In the genomic region with DNA sequence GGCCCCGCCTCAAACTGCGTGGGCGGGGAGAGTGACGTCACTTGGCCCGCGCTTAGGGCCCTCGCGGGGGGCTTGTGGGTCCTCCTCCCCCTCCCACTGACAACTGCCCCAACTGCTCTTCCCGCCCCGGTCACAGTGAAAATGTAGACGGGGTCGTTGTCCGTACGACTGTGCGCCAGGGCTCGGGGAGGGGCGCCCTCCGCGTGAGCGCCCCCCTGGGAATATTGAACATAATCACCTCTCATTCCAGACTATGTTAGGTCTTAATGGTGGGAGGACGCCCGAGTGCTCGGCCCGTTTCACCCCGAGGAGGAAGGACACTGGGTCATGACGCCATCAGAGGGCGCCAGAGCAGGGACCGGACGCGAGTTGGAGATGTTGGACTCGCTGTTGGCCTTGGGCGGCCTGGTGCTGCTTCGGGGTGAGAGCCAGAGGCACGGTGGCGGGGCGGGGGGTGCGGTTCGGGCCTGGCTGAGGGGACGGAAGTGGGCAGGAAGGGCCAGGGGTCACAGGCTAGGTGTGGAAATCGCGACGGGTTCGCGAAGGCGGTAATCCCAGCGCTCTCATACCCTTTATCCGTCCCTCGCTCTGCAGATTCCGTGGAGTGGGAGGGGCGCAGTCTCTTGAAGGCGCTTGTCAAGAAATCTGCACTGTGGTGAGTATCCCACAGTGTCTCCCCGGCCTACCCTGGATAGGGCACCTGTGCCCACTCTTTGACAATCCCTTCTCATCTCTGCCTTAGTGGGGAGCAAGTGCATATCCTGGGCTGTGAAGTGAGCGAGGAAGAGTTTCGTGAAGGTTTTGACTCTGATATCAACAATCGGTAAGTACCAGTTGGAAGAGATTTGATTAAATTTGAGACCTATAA, we compare ENCODE assay signal across 1 cellular context.
TF ChIP-seq lines count a peak whose summit lies in the region.

A gene with protein sequence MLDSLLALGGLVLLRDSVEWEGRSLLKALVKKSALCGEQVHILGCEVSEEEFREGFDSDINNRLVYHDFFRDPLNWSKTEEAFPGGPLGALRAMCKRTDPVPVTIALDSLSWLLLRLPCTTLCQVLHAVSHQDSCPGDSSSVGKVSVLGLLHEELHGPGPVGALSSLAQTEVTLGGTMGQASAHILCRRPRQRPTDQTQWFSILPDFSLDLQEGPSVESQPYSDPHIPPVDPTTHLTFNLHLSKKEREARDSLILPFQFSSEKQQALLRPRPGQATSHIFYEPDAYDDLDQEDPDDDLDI (plus strand): TSS at position 40 of the 868 bp plus-strand sequence. CDS start 336 bp downstream, at position 376.

TF ChIP-seq in A549, 52 proteins besides CTCF, POLR2A, EP300 and RAD21 (continued from another document):
- TF ChIP-seq, protein P1, sequence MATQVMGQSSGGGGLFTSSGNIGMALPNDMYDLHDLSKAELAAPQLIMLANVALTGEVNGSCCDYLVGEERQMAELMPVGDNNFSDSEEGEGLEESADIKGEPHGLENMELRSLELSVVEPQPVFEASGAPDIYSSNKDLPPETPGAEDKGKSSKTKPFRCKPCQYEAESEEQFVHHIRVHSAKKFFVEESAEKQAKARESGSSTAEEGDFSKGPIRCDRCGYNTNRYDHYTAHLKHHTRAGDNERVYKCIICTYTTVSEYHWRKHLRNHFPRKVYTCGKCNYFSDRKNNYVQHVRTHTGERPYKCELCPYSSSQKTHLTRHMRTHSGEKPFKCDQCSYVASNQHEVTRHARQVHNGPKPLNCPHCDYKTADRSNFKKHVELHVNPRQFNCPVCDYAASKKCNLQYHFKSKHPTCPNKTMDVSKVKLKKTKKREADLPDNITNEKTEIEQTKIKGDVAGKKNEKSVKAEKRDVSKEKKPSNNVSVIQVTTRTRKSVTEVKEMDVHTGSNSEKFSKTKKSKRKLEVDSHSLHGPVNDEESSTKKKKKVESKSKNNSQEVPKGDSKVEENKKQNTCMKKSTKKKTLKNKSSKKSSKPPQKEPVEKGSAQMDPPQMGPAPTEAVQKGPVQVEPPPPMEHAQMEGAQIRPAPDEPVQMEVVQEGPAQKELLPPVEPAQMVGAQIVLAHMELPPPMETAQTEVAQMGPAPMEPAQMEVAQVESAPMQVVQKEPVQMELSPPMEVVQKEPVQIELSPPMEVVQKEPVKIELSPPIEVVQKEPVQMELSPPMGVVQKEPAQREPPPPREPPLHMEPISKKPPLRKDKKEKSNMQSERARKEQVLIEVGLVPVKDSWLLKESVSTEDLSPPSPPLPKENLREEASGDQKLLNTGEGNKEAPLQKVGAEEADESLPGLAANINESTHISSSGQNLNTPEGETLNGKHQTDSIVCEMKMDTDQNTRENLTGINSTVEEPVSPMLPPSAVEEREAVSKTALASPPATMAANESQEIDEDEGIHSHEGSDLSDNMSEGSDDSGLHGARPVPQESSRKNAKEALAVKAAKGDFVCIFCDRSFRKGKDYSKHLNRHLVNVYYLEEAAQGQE (IDR thresholded peaks at IDR 0.05) = no peak; the same call in 1 of the 2 replicates
- TF ChIP-seq, protein P2, sequence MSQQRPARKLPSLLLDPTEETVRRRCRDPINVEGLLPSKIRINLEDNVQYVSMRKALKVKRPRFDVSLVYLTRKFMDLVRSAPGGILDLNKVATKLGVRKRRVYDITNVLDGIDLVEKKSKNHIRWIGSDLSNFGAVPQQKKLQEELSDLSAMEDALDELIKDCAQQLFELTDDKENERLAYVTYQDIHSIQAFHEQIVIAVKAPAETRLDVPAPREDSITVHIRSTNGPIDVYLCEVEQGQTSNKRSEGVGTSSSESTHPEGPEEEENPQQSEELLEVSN (IDR thresholded peaks at IDR 0.05; ENCODE audit: borderline replicate concordance, low read depth) = 0 out of 2 replicates have a peak, but pooled peaks have one; percentile 9
- TF ChIP-seq, protein P3, sequence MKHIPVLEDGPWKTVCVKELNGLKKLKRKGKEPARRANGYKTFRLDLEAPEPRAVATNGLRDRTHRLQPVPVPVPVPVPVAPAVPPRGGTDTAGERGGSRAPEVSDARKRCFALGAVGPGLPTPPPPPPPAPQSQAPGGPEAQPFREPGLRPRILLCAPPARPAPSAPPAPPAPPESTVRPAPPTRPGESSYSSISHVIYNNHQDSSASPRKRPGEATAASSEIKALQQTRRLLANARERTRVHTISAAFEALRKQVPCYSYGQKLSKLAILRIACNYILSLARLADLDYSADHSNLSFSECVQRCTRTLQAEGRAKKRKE (CRISPR knock-in tag; IDR thresholded peaks at IDR 0.05; ENCODE audit: low read depth) = no peak
- TF ChIP-seq NR3C1 (IDR thresholded peaks at IDR 0.05) (no peak), CHD2 (IDR thresholded peaks at IDR 0.05; ENCODE audit: low read length, partially characterized antibody) (no peak), RNF2 (IDR thresholded peaks at IDR 0.05; ENCODE audit: borderline replicate concordance, low read depth) (no peak), JUN (IDR thresholded peaks at IDR 0.05) (peak in 1 of 2 experiments; percentile 90; a peak in 3 of 5 replicates), BHLHE40 (IDR thresholded peaks at IDR 0.05; ENCODE audit: low read depth, low read length) (no peak), KDM1A (IDR thresholded peaks at IDR 0.05; ENCODE audit: low read depth) (no peak), HEYL (CRISPR knock-in tag; IDR thresholded peaks at IDR 0.05) (no peak), CBX8 (IDR thresholded peaks at IDR 0.05) (no peak), CHD4 (IDR thresholded peaks at IDR 0.05; ENCODE audit: borderline replicate concordance) (no peak), SMC3 (IDR thresholded peaks at IDR 0.05) (peak; percentile 61), SREBF2 (IDR thresholded peaks at IDR 0.05) (no peak), MYC (IDR thresholded peaks at IDR 0.05; ENCODE audit: borderline replicate concordance, low read length) (peak; percentile 71; the same call in 1 of the 2 replicates), ZC3H11A (IDR thresholded peaks at IDR 0.05) (no peak), HOXB13 (CRISPR knock-in tag; IDR thresholded peaks at IDR 0.05; ENCODE audit: low read depth) (no peak), CBX2 (IDR thresholded peaks at IDR 0.05; ENCODE audit: borderline replicate concordance, low read depth) (no peak), ESRRA (IDR thresholded peaks at IDR 0.05; ENCODE audit: borderline replicate concordance, low read length) (no peak), TP53 (CRISPR knock-in tag; IDR thresholded peaks at IDR 0.05) (0 out of 2 replicates have a peak, but pooled peaks have one; percentile 32), JUNB (IDR thresholded peaks at IDR 0.05) (no peak), GATA3 (IDR thresholded peaks at IDR 0.05; ENCODE audit: borderline replicate concordance) (peak; percentile 35; the same call in 1 of the 2 replicates), FOSB (CRISPR knock-in tag; IDR thresholded peaks at IDR 0.05) (no peak), CEBPB (IDR thresholded peaks at IDR 0.05) (peak in 1 of 2 experiments; percentile 26; a peak in 1 of 4 replicates), HDAC2 (IDR thresholded peaks at IDR 0.05) (no peak), RARB (CRISPR knock-in tag; IDR thresholded peaks at IDR 0.05) (no peak), POLR2AphosphoS2 (conservative IDR thresholded peaks at IDR 0.05; ENCODE audit: low read length) (no peak), EHF (CRISPR knock-in tag; IDR thresholded peaks at IDR 0.05) (no peak), MAFK (IDR thresholded peaks at IDR 0.05; ENCODE audit: partially characterized antibody) (no peak), FOSL2 (IDR thresholded peaks at IDR 0.05) (no peak), FOSL2 (CRISPR knock-in tag; IDR thresholded peaks at IDR 0.05) (no peak; the same call in 1 of the 2 replicates), PHF8 (IDR thresholded peaks at IDR 0.05; ENCODE audit: borderline replicate concordance, low read depth) (peak; percentile 95), RCOR1 (IDR thresholded peaks at IDR 0.05; ENCODE audit: low read depth, low read length) (no peak), NFE2L2 (conservative IDR thresholded peaks at IDR 0.05; ENCODE audit: low read length) (no peak), ZSCAN20 (CRISPR knock-in tag; IDR thresholded peaks at IDR 0.05) (no peak), RFX5 (IDR thresholded peaks at IDR 0.05) (peak; percentile 78), HOXB5 (CRISPR knock-in tag; IDR thresholded peaks at IDR 0.05) (peak; percentile 39; the same call in 1 of the 2 replicates), NPAS2 (CRISPR knock-in tag; IDR thresholded peaks at IDR 0.05; ENCODE audit: borderline replicate concordance) (no peak), ZNF302 (CRISPR knock-in tag; IDR thresholded peaks at IDR 0.05) (no peak)
- TF ChIP-seq, protein P4, sequence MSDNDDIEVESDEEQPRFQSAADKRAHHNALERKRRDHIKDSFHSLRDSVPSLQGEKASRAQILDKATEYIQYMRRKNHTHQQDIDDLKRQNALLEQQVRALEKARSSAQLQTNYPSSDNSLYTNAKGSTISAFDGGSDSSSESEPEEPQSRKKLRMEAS (IDR thresholded peaks at IDR 0.05) = peak; percentile 82
- TF ChIP-seq, protein P5, sequence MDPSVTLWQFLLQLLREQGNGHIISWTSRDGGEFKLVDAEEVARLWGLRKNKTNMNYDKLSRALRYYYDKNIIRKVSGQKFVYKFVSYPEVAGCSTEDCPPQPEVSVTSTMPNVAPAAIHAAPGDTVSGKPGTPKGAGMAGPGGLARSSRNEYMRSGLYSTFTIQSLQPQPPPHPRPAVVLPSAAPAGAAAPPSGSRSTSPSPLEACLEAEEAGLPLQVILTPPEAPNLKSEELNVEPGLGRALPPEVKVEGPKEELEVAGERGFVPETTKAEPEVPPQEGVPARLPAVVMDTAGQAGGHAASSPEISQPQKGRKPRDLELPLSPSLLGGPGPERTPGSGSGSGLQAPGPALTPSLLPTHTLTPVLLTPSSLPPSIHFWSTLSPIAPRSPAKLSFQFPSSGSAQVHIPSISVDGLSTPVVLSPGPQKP (IDR thresholded peaks at IDR 0.05; ENCODE audit: low read depth, low read length) = no peak
- TF ChIP-seq, protein P6, sequence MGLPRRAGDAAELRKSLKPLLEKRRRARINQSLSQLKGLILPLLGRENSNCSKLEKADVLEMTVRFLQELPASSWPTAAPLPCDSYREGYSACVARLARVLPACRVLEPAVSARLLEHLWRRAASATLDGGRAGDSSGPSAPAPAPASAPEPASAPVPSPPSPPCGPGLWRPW (IDR thresholded peaks at IDR 0.05) = no peak
- TF ChIP-seq, protein P7, sequence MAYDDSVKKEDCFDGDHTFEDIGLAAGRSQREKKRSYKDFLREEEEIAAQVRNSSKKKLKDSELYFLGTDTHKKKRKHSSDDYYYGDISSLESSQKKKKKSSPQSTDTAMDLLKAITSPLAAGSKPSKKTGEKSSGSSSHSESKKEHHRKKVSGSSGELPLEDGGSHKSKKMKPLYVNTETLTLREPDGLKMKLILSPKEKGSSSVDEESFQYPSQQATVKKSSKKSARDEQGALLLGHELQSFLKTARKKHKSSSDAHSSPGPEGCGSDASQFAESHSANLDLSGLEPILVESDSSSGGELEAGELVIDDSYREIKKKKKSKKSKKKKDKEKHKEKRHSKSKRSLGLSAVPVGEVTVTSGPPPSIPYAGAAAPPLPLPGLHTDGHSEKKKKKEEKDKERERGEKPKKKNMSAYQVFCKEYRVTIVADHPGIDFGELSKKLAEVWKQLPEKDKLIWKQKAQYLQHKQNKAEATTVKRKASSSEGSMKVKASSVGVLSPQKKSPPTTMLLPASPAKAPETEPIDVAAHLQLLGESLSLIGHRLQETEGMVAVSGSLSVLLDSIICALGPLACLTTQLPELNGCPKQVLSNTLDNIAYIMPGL (CRISPR knock-in tag; IDR thresholded peaks at IDR 0.05; ENCODE audit: borderline replicate concordance) = no peak
- TF ChIP-seq, protein P8, sequence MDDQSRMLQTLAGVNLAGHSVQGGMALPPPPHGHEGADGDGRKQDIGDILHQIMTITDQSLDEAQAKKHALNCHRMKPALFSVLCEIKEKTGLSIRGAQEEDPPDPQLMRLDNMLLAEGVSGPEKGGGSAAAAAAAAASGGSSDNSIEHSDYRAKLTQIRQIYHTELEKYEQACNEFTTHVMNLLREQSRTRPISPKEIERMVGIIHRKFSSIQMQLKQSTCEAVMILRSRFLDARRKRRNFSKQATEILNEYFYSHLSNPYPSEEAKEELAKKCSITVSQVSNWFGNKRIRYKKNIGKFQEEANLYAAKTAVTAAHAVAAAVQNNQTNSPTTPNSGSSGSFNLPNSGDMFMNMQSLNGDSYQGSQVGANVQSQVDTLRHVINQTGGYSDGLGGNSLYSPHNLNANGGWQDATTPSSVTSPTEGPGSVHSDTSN (IDR thresholded peaks at IDR 0.05) = 0 out of 2 replicates have a peak, but pooled peaks have one; percentile 16
- TF ChIP-seq, protein P9, sequence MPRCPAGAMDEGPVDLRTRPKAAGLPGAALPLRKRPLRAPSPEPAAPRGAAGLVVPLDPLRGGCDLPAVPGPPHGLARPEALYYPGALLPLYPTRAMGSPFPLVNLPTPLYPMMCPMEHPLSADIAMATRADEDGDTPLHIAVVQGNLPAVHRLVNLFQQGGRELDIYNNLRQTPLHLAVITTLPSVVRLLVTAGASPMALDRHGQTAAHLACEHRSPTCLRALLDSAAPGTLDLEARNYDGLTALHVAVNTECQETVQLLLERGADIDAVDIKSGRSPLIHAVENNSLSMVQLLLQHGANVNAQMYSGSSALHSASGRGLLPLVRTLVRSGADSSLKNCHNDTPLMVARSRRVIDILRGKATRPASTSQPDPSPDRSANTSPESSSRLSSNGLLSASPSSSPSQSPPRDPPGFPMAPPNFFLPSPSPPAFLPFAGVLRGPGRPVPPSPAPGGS (IDR thresholded peaks at IDR 0.05) = peak; percentile 41; the same call in 1 of the 3 replicates
